Comparison of ENCODE assay signal across 23 cellular contexts in genomic region chr9:97873410-97873809, GRCh38. TPM values are rescaled to one million over a fixed set of nuclear protein-coding genes. Genes with fewer than 3 reads are reported as not detected.
DNase-seq lines count a peak whose midpoint lies in the region; TF ChIP-seq lines count a peak whose summit lies in the region.
"Had no signal": no experiment of that assay in that cellular context is flagged by ENCODE, and none has a peak within 500 bp of the region (broad histone marks: within the 10 kb centered on the region; RNA-seq: fewer than 3 reads in every experiment).

No MANE protein-coding gene starts in this region.

- H3K9ac ChIP-seq in neural progenitor cell, result no peak overlapping the region
- H3K9ac ChIP-seq: BLaER1 had no signal

- no peaks in the 10 kb centered on the region for H3F3A ChIP-seq in neural progenitor cell (ENCODE audit: low read depth)

- H4K20me1 ChIP-seq in neural progenitor cell (ENCODE audit: low read depth), result no peaks in the 10 kb centered on the region
- H4K20me1 ChIP-seq: BLaER1 had no signal

- no peak overlapping the region for H3K4me2 ChIP-seq in neural progenitor cell
- H3K4me2 ChIP-seq: BLaER1 had no signal

- H3K36me3 ChIP-seq in neural progenitor cell, result no peaks in the 10 kb centered on the region
- H3K36me3 ChIP-seq: BLaER1, MG63 had no signal

- peaks cover 6% of the 10 kb centered on the region for H3K27me3 Mint-ChIP-seq in neural progenitor cell (ENCODE audit: insufficient read depth, low read depth)

- H3K27ac ChIP-seq in RWPE1 (peak overlapping the region; percentile 60), neural progenitor cell (no peak overlapping the region)
- H3K27ac ChIP-seq: BLaER1 had no signal

- peak overlapping the region; percentile 5 for H2AFZ ChIP-seq in neural progenitor cell (replicated peaks)

- DNase-seq in NCI-H526 (lab: John Stamatoyannopoulos, UW), result peak; percentile 61 to 70
- no peak for DNase-seq in NCI-H526 treated with DMSO at 0.1 percent for 48 hours (lab: John Stamatoyannopoulos, UW)
- DNase-seq in NCI-H146 (lab: John Stamatoyannopoulos, UW), result peak; percentile 84
- no peak for DNase-seq in RWPE1 (ENCODE audit: low spot score)
- DNase-seq in neural progenitor cell (ENCODE audit: low spot score), result no peak
- DNase-seq in erythroblast (lab: John Stamatoyannopoulos, UW), result no peak
- no peak for DNase-seq in H4 (ENCODE audit: low spot score)
- DNase-seq: CD4-positive, CD25-positive, alpha-beta regulatory T cell; DMS153; GOT3; NCI-H1105 treated with DMSO at 0.1 percent for 48 hours; NCI-H1694; NCI-H2029 treated with DMSO at 0.1 percent for 48 hours; NCI-H2171; NCI-H510A; NCI-H774; SHP77 treated with DMSO at 0.1 percent for 48 hours had no signal

- TF ChIP-seq CTCF in RWPE1 (conservative IDR thresholded peaks at IDR 0.05; ENCODE audit: low read depth) (no peak), neural progenitor cell (IDR thresholded peaks at IDR 0.05) (no peak)

- H3K9me3 Mint-ChIP-seq in neural progenitor cell, result no peaks in the 10 kb centered on the region

- CTCF ChIA-PET in RWPE1 (lab: Yijun Ruan, JAX), result interaction anchor here (0.6 kb wide), 1 partner anchor 192 kb away, joined by 3 read pairs; no protein-coding TSS in a partner anchor

- POLR2A ChIA-PET in RWPE1 (lab: Yijun Ruan, JAX; ENCODE audit: low non-redundant PET), result no interaction called here

- no peak overlapping the region for H3K4me3 Mint-ChIP-seq in neural progenitor cell
- H3K4me3 Mint-ChIP-seq: CD4-positive, CD25-positive, alpha-beta regulatory T cell had no signal

- no peaks in the 10 kb centered on the region for H3K9me3 ChIP-seq in neural progenitor cell (ENCODE audit: low read depth)
- H3K9me3 ChIP-seq: BLaER1, MG63 had no signal

- H3K27me3 ChIP-seq in neural progenitor cell, result peaks cover 5% of the 10 kb centered on the region
- H3K27me3 ChIP-seq: BLaER1, MG63 had no signal

- no peak for TF ChIP-seq POLR2A in erythroblast (IDR thresholded peaks at IDR 0.05; ENCODE audit: low read length)

- H3K4me1 Mint-ChIP-seq in neural progenitor cell, result peaks cover 11% of the 10 kb centered on the region

- no peaks in the 10 kb centered on the region for H3K4me1 ChIP-seq in neural progenitor cell
- H3K4me1 ChIP-seq: BLaER1 had no signal

- no peak overlapping the region for H3K4me3 ChIP-seq in neural progenitor cell
- H3K4me3 ChIP-seq: BLaER1, K562, MG63 had no signal

- H3K79me2 ChIP-seq in neural progenitor cell (ENCODE audit: low read depth), result no peaks in the 10 kb centered on the region

- no peak overlapping the region for H3K27ac Mint-ChIP-seq in neural progenitor cell
- H3K27ac Mint-ChIP-seq: CD4-positive, CD25-positive, alpha-beta regulatory T cell had no signal

- no peaks in the 10 kb centered on the region for H3K36me3 Mint-ChIP-seq in neural progenitor cell

RNA-seq across cellular contexts. Expression of gene FOXE1, which starts 20.4 kb away (rescaled TPM):
- total RNA-seq in neural progenitor cell (ENCODE audit: low replicate concordance), result not detected in 2 replicates
- total RNA-seq in H4 (2014; rRNA removed; shearing (Covaris generic)), result not detected in 2 replicates
- total RNA-seq: A172; CD4-positive, CD25-positive, alpha-beta regulatory T cell; K562; LHCN-M2; T-helper 1 cell treated with Interleukin-12 subunit alpha and Interleukin-12 subunit beta and Interleukin-4 antibody, amounts not matched to agents 30 ng/mL and 1 ng/mL, for 36 hours had no signal

RNA-seq across cellular contexts. Expression of gene TRMO, which starts 48.9 kb away (rescaled TPM):
- 5.7 and 9.9 TPM in 2 replicates for total RNA-seq in neural progenitor cell (ENCODE audit: low replicate concordance)
- 16.6 and 19.1 TPM in 2 replicates for total RNA-seq in H4 (2014; rRNA removed; shearing (Covaris generic))

Comparison
In these comparisons a context has a peak if more than half of its experiments do, and no peak if none do; other contexts are left out.
1. DNase-seq: peak in NCI-H526 (2 of 2) and NCI-H146 (single experiment); none in NCI-H526 treated with DMSO at 0.1 percent for 48 hours (single experiment), RWPE1 (single experiment), neural progenitor cell (single experiment), erythroblast (0 of 2) and H4 (single experiment).